26 cellular contexts compared by ENCODE assay signal in the genomic region with DNA sequence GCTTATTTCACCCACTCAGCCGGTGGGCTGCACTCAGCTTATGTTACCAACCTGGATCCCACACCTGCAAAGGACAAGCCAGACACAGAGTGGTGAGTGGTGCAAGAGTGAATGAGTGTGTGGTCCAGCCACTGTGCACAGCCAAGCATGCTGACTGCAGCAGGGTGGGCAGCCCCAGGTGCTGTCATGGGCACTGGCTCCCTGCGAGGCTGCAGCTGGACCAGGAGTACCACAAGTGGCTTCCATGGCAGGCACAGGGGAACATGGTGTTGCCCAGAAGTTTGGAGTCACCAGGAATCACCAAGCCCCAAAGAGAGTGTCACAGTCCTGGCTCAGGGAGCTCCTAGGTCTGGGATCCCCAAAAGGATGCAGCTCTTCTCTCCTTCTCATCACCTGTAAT.
DNase-seq lines count a peak whose midpoint lies in the region; ATAC-seq and TF ChIP-seq lines count a peak whose summit lies in the region.
"Had no signal": no experiment of that assay in that cellular context is flagged by ENCODE, and none has a peak within 500 bp of the region (broad histone marks: within the 10 kb centered on the region; RNA-seq: fewer than 3 reads in every experiment).

No MANE protein-coding gene starts in this region.

- no peak overlapping the region for H3K4me3 Mint-ChIP-seq in activated naive CD8-positive, alpha-beta T cell treated with anti-CD3 and anti-CD28 coated beads, Interleukin-2, amount 50 U/mL, for 24 hours
- no peak overlapping the region for H3K4me3 Mint-ChIP-seq in activated naive CD8-positive, alpha-beta T cell treated with anti-CD3 and anti-CD28 coated beads for 36 hours
- H3K4me3 Mint-ChIP-seq in H9 = no peak overlapping the region
- H3K4me3 Mint-ChIP-seq: CD14-positive monocyte; CD4-positive, alpha-beta memory T cell; CD4-positive, CD25-positive, alpha-beta regulatory T cell; CD8-positive, alpha-beta memory T cell had no signal

- H3K23me2 ChIP-seq in H9 (ENCODE audit: insufficient read length, low read depth, low read length, poor library complexity, severe bottlenecking) = no peaks in the 10 kb centered on the region

- H3K36me3 ChIP-seq in upper lobe of right lung = no peaks in the 10 kb centered on the region
- H3K36me3 ChIP-seq: BE2C, BLaER1 had no signal

- H3K4me3 ChIP-seq in upper lobe of right lung = no peak overlapping the region
- H3K4me3 ChIP-seq: BLaER1, GM12878 had no signal

- peak; percentile 20 for ATAC-seq in activated naive CD8-positive, alpha-beta T cell treated with anti-CD3 and anti-CD28 coated beads, Interleukin-2, amount 50 U/mL, for 24 hours
- peak; percentile 36 for ATAC-seq in upper lobe of right lung
- ATAC-seq in GM21528 (IDR thresholded peaks at IDR 0.05; ENCODE audit: low FRiP score, unreplicated experiment) = no peak
- ATAC-seq: GM12878 had no signal

- no peak overlapping the region for H4K91ac ChIP-seq in H9 (ENCODE audit: insufficient read length, low read depth, low read length)

- H2BK120ac ChIP-seq in H9 (ENCODE audit: low read depth, low read length, poor library complexity, severe bottlenecking) = no peak overlapping the region

- H2BK20ac ChIP-seq in H9 (ENCODE audit: low read depth, low read length, poor library complexity, severe bottlenecking) = no peak overlapping the region

- intact Hi-C loops in posterior vena cava (cut with DNase I) (no loop called here), upper lobe of right lung (cut with DNase I) (no loop called here)

- H2BK15ac ChIP-seq in H9 (ENCODE audit: low read depth, low read length) = no peak overlapping the region

- TF ChIP-seq CTCF in H9 (conservative IDR thresholded peaks at IDR 0.05) = no peak
- no peak for TF ChIP-seq CTCF in upper lobe of right lung (IDR thresholded peaks at IDR 0.05)

- no peak overlapping the region for H3K56ac ChIP-seq in H9 (ENCODE audit: insufficient read length, low read depth, low read length)

- H3K36me3 Mint-ChIP-seq in activated naive CD8-positive, alpha-beta T cell treated with anti-CD3 and anti-CD28 coated beads, Interleukin-2, amount 50 U/mL, for 24 hours (ENCODE audit: low read depth) = no peaks in the 10 kb centered on the region
- H3K36me3 Mint-ChIP-seq in activated naive CD8-positive, alpha-beta T cell treated with anti-CD3 and anti-CD28 coated beads for 36 hours = no peaks in the 10 kb centered on the region
- peaks cover 8 to 15% (median 11%) of the 10 kb centered on the region in 3 experiments for H3K36me3 Mint-ChIP-seq in H9 (ENCODE audit: insufficient read depth in 1 of 3, low read depth in 3 of 3)
- H3K36me3 Mint-ChIP-seq: CD14-positive monocyte; CD4-positive, alpha-beta memory T cell; CD4-positive, CD25-positive, alpha-beta regulatory T cell; CD8-positive, alpha-beta memory T cell had no signal

- no peaks in the 10 kb centered on the region for H3K4me1 Mint-ChIP-seq in activated naive CD8-positive, alpha-beta T cell treated with anti-CD3 and anti-CD28 coated beads, Interleukin-2, amount 50 U/mL, for 24 hours
- no peaks in the 10 kb centered on the region for H3K4me1 Mint-ChIP-seq in activated naive CD8-positive, alpha-beta T cell treated with anti-CD3 and anti-CD28 coated beads for 36 hours
- peaks cover 0 to 3% of the 10 kb centered on the region in 2 experiments; a peak in 2 of 4 replicates for H3K4me1 Mint-ChIP-seq in H9
- H3K4me1 Mint-ChIP-seq: CD14-positive monocyte; CD4-positive, alpha-beta memory T cell; CD4-positive, CD25-positive, alpha-beta regulatory T cell; CD8-positive, alpha-beta memory T cell had no signal

- no peak overlapping the region for H2AFZ ChIP-seq in H9 (ENCODE audit: low read length)

- H2BK5ac ChIP-seq in H9 (ENCODE audit: insufficient read length, low read length) = no peak overlapping the region

- H3K9me3 Mint-ChIP-seq in activated naive CD8-positive, alpha-beta T cell treated with anti-CD3 and anti-CD28 coated beads, Interleukin-2, amount 50 U/mL, for 24 hours = peaks cover 8% of the 10 kb centered on the region
- H3K9me3 Mint-ChIP-seq in activated naive CD8-positive, alpha-beta T cell treated with anti-CD3 and anti-CD28 coated beads for 36 hours = peaks cover 6% of the 10 kb centered on the region
- H3K9me3 Mint-ChIP-seq in H9 = peaks cover 12 to 38% of the 10 kb centered on the region in 2 experiments; a peak in 4 of 5 replicates

- no peak overlapping the region for H3T11ph ChIP-seq in H9 (ENCODE audit: low read length)

- no peak for DNase-seq in activated naive CD8-positive, alpha-beta T cell treated with anti-CD3 and anti-CD28 coated beads, Interleukin-2, amount 50 U/mL, for 24 hours
- no peak for DNase-seq in activated naive CD8-positive, alpha-beta T cell treated with anti-CD3 and anti-CD28 coated beads for 36 hours
- DNase-seq in H9 (no peak), posterior vena cava (ENCODE audit: low spot score) (peak; percentile 75), upper lobe of right lung (no peak), glomerular visceral epithelial cell (ENCODE audit: extremely low spot score) (no peak), 8988T (no peak)
- DNase-seq: ACHN; BE2C; C1 segment of cervical spinal cord; CD4-positive, CD25-positive, alpha-beta regulatory T cell; CD8-positive, alpha-beta memory T cell; COR-L47; DMS 273 treated with DMSO at 0.1 percent for 48 hours; DMS153; DMS53; DMS79; DND-41; EL; GDM1 had no signal

- H3K4ac ChIP-seq in H9 (ENCODE audit: low read depth, low read length) = no peak overlapping the region

- H3K27me3 ChIP-seq in H9 (ENCODE audit: insufficient read depth, low read length) (no peaks in the 10 kb centered on the region), upper lobe of right lung (no peaks in the 10 kb centered on the region)
- H3K27me3 ChIP-seq: BE2C, BLaER1 had no signal

- no peak overlapping the region for H3K23ac ChIP-seq in H9 (ENCODE audit: insufficient read length, low read depth, low read length)

- H3K27ac Mint-ChIP-seq in activated naive CD8-positive, alpha-beta T cell treated with anti-CD3 and anti-CD28 coated beads, Interleukin-2, amount 50 U/mL, for 24 hours = no peak overlapping the region
- H3K27ac Mint-ChIP-seq in activated naive CD8-positive, alpha-beta T cell treated with anti-CD3 and anti-CD28 coated beads for 36 hours = no peak overlapping the region
- H3K27ac Mint-ChIP-seq in H9 = peak overlapping the region in 1 of 3 experiments; percentile 31; a peak in 2 of 7 replicates
- H3K27ac Mint-ChIP-seq: CD14-positive monocyte; CD4-positive, alpha-beta memory T cell; CD4-positive, CD25-positive, alpha-beta regulatory T cell had no signal

- H3K4me2 ChIP-seq in H9 (ENCODE audit: insufficient read depth, insufficient read length, low read length) = no peak overlapping the region
- H3K4me2 ChIP-seq: BLaER1 had no signal

- no peak overlapping the region for H2BK12ac ChIP-seq in H9 (ENCODE audit: insufficient read length, low read depth, low read length)

- H4K20me1 ChIP-seq in H9 (ENCODE audit: control insufficient read depth, insufficient read depth, insufficient read length) = no peaks in the 10 kb centered on the region
- H4K20me1 ChIP-seq: BLaER1 had no signal

- no peak overlapping the region for H3K18ac ChIP-seq in H9 (ENCODE audit: insufficient read length, low read depth, low read length)

- no peaks in the 10 kb centered on the region for H3K27me3 Mint-ChIP-seq in activated naive CD8-positive, alpha-beta T cell treated with anti-CD3 and anti-CD28 coated beads, Interleukin-2, amount 50 U/mL, for 24 hours
- no peaks in the 10 kb centered on the region for H3K27me3 Mint-ChIP-seq in activated naive CD8-positive, alpha-beta T cell treated with anti-CD3 and anti-CD28 coated beads for 36 hours
- no peaks in the 10 kb centered on the region for H3K27me3 Mint-ChIP-seq in H9 (ENCODE audit: low read depth)
- H3K27me3 Mint-ChIP-seq: CD4-positive, alpha-beta memory T cell; CD4-positive, CD25-positive, alpha-beta regulatory T cell; CD8-positive, alpha-beta memory T cell had no signal

- H3K14ac ChIP-seq in H9 (ENCODE audit: insufficient read depth, low read length) = peak overlapping the region; percentile 67; the same call in 1 of the 2 replicates

- no peak overlapping the region for H2AK5ac ChIP-seq in H9 (ENCODE audit: insufficient read length, low read length)

- no peak overlapping the region for H4K5ac ChIP-seq in H9 (ENCODE audit: insufficient read length, low read depth, low read length)

- no peak overlapping the region for H4K8ac ChIP-seq in H9 (replicated peaks; ENCODE audit: insufficient read length, low read depth, low read length)

- H3K79me2 ChIP-seq in H9 (ENCODE audit: insufficient read depth, low read length) = no peaks in the 10 kb centered on the region

- H3K4me1 ChIP-seq in H9 (ENCODE audit: insufficient read depth, low read length) = no peaks in the 10 kb centered on the region
- H3K4me1 ChIP-seq in upper lobe of right lung = no peaks in the 10 kb centered on the region
- H3K4me1 ChIP-seq: BE2C had no signal

- no peaks in the 10 kb centered on the region for H3K9me3 ChIP-seq in H9 (ENCODE audit: control insufficient read depth, low read depth, low read length)
- H3K9me3 ChIP-seq in upper lobe of right lung = peaks cover 7% of the 10 kb centered on the region

- no peak overlapping the region for H3K27ac ChIP-seq in H9 (ENCODE audit: insufficient read length, low read depth, low read length)
- H3K27ac ChIP-seq in upper lobe of right lung = no peak overlapping the region
- H3K27ac ChIP-seq: 22Rv1, BLaER1 had no signal

- H3K79me1 ChIP-seq in H9 (ENCODE audit: insufficient read depth, low read depth, low read length, poor library complexity, severe bottlenecking) = no peaks in the 10 kb centered on the region

- WGBS in H9 (ENCODE audit: extremely low coverage, insufficient read length, low lambda C conversion rate) = no CpG with 5 or more reads among the region's 2 CpGs

- H3K9ac ChIP-seq in H9 (ENCODE audit: extremely low read depth, insufficient read length, low read length) = no peak overlapping the region
- H3K9ac ChIP-seq: BLaER1 had no signal
